Comparison of ENCODE assay signal across 14 cellular contexts in genomic region chr4:87117051-87117729, GRCh38.
DNase-seq lines count a peak whose midpoint lies in the region; ATAC-seq and TF ChIP-seq lines count a peak whose summit lies in the region.
"Had no signal": no experiment of that assay in that cellular context is flagged by ENCODE, and none has a peak within 500 bp of the region (broad histone marks: within the 10 kb centered on the region; RNA-seq: fewer than 3 reads in every experiment).

No MANE protein-coding gene starts in this region.

- H4K8ac ChIP-seq in H9 (replicated peaks; ENCODE audit: insufficient read length, low read depth, low read length): no peak overlapping the region

- no peak overlapping the region for H4K91ac ChIP-seq in H9 (ENCODE audit: insufficient read length, low read depth, low read length)

- H4K5ac ChIP-seq in H9 (ENCODE audit: insufficient read length, low read depth, low read length): no peak overlapping the region

- no peak overlapping the region for H2BK20ac ChIP-seq in H9 (ENCODE audit: low read depth, low read length, poor library complexity, severe bottlenecking)

- H3K79me1 ChIP-seq in H9 (ENCODE audit: insufficient read depth, low read depth, low read length, poor library complexity, severe bottlenecking): peaks cover under 1% of the 10 kb centered on the region

- H3K4me2 ChIP-seq in H9 (ENCODE audit: insufficient read depth, insufficient read length, low read length): no peak overlapping the region

- DNase-seq in H9 (no peak), astrocyte of the hippocampus (ENCODE audit: low read depth, low spot score) (peak; percentile 61), kidney epithelial cell (ENCODE audit: low read depth) (peak; percentile 90), foreskin keratinocyte (no peak), HFFc6 (no peak)
- DNase-seq: activated T-cell treated with anti-CD3 and anti-CD28 coated beads for 4 hours; DMS53; effector memory CD4-positive, alpha-beta T cell; NCI-H1048; NCI-H69; WERI-Rb-1 had no signal

- no peak overlapping the region for H2BK120ac ChIP-seq in H9 (ENCODE audit: low read depth, low read length, poor library complexity, severe bottlenecking)

- no peak overlapping the region for H2BK15ac ChIP-seq in H9 (ENCODE audit: low read depth, low read length)

- no peak overlapping the region for H3K4me3 Mint-ChIP-seq in H9
- H3K4me3 Mint-ChIP-seq in HFFc6: no peak overlapping the region

- no peak for TF ChIP-seq CTCF in H9 (conservative IDR thresholded peaks at IDR 0.05)
- TF ChIP-seq CTCF in kidney epithelial cell (IDR thresholded peaks at IDR 0.05; ENCODE audit: insufficient read depth, low read length, poor library complexity, severe bottlenecking): no peak
- TF ChIP-seq CTCF in foreskin keratinocyte (conservative IDR thresholded peaks at IDR 0.05): no peak
- TF ChIP-seq CTCF in HFFc6 (IDR thresholded peaks at IDR 0.05): no peak

- H3K9me3 Mint-ChIP-seq in H9: no peaks in the 10 kb centered on the region
- no peaks in the 10 kb centered on the region for H3K9me3 Mint-ChIP-seq in HFFc6

- peaks cover 4% of the 10 kb centered on the region for H3K36me3 ChIP-seq in kidney epithelial cell (ENCODE audit: control insufficient read depth, insufficient read depth, low read length)
- peaks cover 11% of the 10 kb centered on the region for H3K36me3 ChIP-seq in rectal smooth muscle tissue (ENCODE audit: control insufficient read depth, insufficient read depth, low read length)

- H3K4me3 ChIP-seq in kidney epithelial cell (ENCODE audit: low read depth, low read length): no peak overlapping the region
- H3K4me3 ChIP-seq in rectal smooth muscle tissue (ENCODE audit: low read length): no peak overlapping the region

- H3K27me3 ChIP-seq in H9 (ENCODE audit: insufficient read depth, low read length): no peaks in the 10 kb centered on the region
- H3K27me3 ChIP-seq in kidney epithelial cell (ENCODE audit: control insufficient read depth, insufficient read depth, low read length): no peaks in the 10 kb centered on the region
- no peaks in the 10 kb centered on the region for H3K27me3 ChIP-seq in rectal smooth muscle tissue (ENCODE audit: control insufficient read depth, insufficient read depth, low read length)
- H3K27me3 ChIP-seq in foreskin keratinocyte: no peaks in the 10 kb centered on the region

- no peaks in the 10 kb centered on the region; the same call in 1 of the 2 replicates for H3K27me3 Mint-ChIP-seq in H9 (ENCODE audit: low read depth)
- H3K27me3 Mint-ChIP-seq in HFFc6 (ENCODE audit: insufficient read depth): no peaks in the 10 kb centered on the region

- H3K23ac ChIP-seq in H9 (ENCODE audit: insufficient read length, low read depth, low read length): no peak overlapping the region

- ATAC-seq in SK-N-SH treated with all-trans-retinoic acid at 6 μM for 48 hours (no peak), foreskin keratinocyte (no peak), HG03108 (IDR thresholded peaks at IDR 0.05; ENCODE audit: unreplicated experiment) (no peak)

- peak overlapping the region; percentile 68 to 91 (median 83); a peak in 6 of 7 replicates for H3K27ac Mint-ChIP-seq in H9
- no peak overlapping the region; the same call in 1 of the 2 replicates for H3K27ac Mint-ChIP-seq in HFFc6

- no peaks in the 10 kb centered on the region for H3K9me3 ChIP-seq in H9 (ENCODE audit: control insufficient read depth, low read depth, low read length)

- no peak overlapping the region for H3K9ac ChIP-seq in H9 (ENCODE audit: extremely low read depth, insufficient read length, low read length)
- no peak overlapping the region for H3K9ac ChIP-seq in rectal smooth muscle tissue (ENCODE audit: low read length)

- H2AK5ac ChIP-seq in H9 (ENCODE audit: insufficient read length, low read length): no peak overlapping the region

- H3K79me2 ChIP-seq in H9 (ENCODE audit: insufficient read depth, low read length): peaks cover 1% of the 10 kb centered on the region; the same call in 1 of the 2 replicates

- no peaks in the 10 kb centered on the region for H4K20me1 ChIP-seq in H9 (ENCODE audit: control insufficient read depth, insufficient read depth, insufficient read length)

- H2BK12ac ChIP-seq in H9 (ENCODE audit: insufficient read length, low read depth, low read length): no peak overlapping the region

- peaks cover 25 to 27% of the 10 kb centered on the region in 2 experiments for H3K4me1 Mint-ChIP-seq in H9
- peaks cover 25% of the 10 kb centered on the region for H3K4me1 Mint-ChIP-seq in HFFc6 (ENCODE audit: low read depth)

- H3K4ac ChIP-seq in H9 (ENCODE audit: low read depth, low read length): no peak overlapping the region

- H3K4me1 ChIP-seq in H9 (ENCODE audit: insufficient read depth, low read length) (no peaks in the 10 kb centered on the region; the same call in 1 of the 2 replicates), rectal smooth muscle tissue (ENCODE audit: control insufficient read depth, insufficient read depth, low read length) (peaks cover 32% of the 10 kb centered on the region), foreskin keratinocyte (peaks cover 16% of the 10 kb centered on the region)

- H3K36me3 Mint-ChIP-seq in H9 (ENCODE audit: insufficient read depth in 1 of 3, low read depth in 3 of 3): peaks cover 25 to 62% (median 37%) of the 10 kb centered on the region in 3 experiments
- peaks cover 27% of the 10 kb centered on the region for H3K36me3 Mint-ChIP-seq in HFFc6 (ENCODE audit: low read depth)

- WGBS in H9 (ENCODE audit: extremely low coverage, insufficient read length, low lambda C conversion rate): no CpG with 5 or more reads among the region's 8 CpGs

- no peak overlapping the region for H3K14ac ChIP-seq in H9 (ENCODE audit: insufficient read depth, low read length)

- no peak overlapping the region for H2BK5ac ChIP-seq in H9 (ENCODE audit: insufficient read length, low read length)

- H3K27ac ChIP-seq in H9 (ENCODE audit: insufficient read length, low read depth, low read length): no peak overlapping the region
- H3K27ac ChIP-seq in rectal smooth muscle tissue (ENCODE audit: low read depth, low read length): peak overlapping the region; percentile 93
- H3K27ac ChIP-seq in foreskin keratinocyte: no peak overlapping the region
- H3K27ac ChIP-seq: WERI-Rb-1 had no signal

- no peak overlapping the region for H3K56ac ChIP-seq in H9 (ENCODE audit: insufficient read length, low read depth, low read length)

- H2AFZ ChIP-seq in H9 (ENCODE audit: low read length): no peak overlapping the region

- H3K23me2 ChIP-seq in H9 (ENCODE audit: insufficient read length, low read depth, low read length, poor library complexity, severe bottlenecking): peaks cover 3% of the 10 kb centered on the region

- H3T11ph ChIP-seq in H9 (ENCODE audit: low read length): no peak overlapping the region

- no peak overlapping the region for H3K18ac ChIP-seq in H9 (ENCODE audit: insufficient read length, low read depth, low read length)

TF ChIP-seq in SK-N-SH treated with all-trans-retinoic acid at 6 μM for 48 hours, 23 proteins besides CTCF, POLR2A, EP300 and RAD21:
- no peak for TF ChIP-seq BACH2 (CRISPR knock-in tag; IDR thresholded peaks at IDR 0.05; ENCODE audit: borderline replicate concordance)
- no peak for TF ChIP-seq RARB (CRISPR knock-in tag; IDR thresholded peaks at IDR 0.05)
- TF ChIP-seq, protein P1, sequence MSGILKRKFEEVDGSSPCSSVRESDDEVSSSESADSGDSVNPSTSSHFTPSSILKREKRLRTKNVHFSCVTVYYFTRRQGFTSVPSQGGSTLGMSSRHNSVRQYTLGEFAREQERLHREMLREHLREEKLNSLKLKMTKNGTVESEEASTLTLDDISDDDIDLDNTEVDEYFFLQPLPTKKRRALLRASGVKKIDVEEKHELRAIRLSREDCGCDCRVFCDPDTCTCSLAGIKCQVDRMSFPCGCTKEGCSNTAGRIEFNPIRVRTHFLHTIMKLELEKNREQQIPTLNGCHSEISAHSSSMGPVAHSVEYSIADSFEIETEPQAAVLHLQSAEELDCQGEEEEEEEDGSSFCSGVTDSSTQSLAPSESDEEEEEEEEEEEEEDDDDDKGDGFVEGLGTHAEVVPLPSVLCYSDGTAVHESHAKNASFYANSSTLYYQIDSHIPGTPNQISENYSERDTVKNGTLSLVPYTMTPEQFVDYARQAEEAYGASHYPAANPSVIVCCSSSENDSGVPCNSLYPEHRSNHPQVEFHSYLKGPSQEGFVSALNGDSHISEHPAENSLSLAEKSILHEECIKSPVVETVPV (CRISPR knock-in tag; IDR thresholded peaks at IDR 0.05): no peak
- no peak for TF ChIP-seq ZFP3 (CRISPR knock-in tag; IDR thresholded peaks at IDR 0.05)
- TF ChIP-seq ZC3H10 (CRISPR knock-in tag; IDR thresholded peaks at IDR 0.05): no peak
- TF ChIP-seq ESRRG (CRISPR knock-in tag; IDR thresholded peaks at IDR 0.05): no peak
- TF ChIP-seq CSDC2 (CRISPR knock-in tag; IDR thresholded peaks at IDR 0.05): no peak

Comparison
In these comparisons a context has a peak if more than half of its experiments do, and no peak if none do; other contexts are left out.
1. DNase-seq: peak in astrocyte of the hippocampus (single experiment) and kidney epithelial cell (single experiment); none in H9 (single experiment), foreskin keratinocyte (0 of 2) and HFFc6 (single experiment).